Comparison of ENCODE assay signal across 8 cellular contexts in genomic region chr4:57580710-57581109, GRCh38.
"Had no signal": no experiment of that assay in that cellular context is flagged by ENCODE, and none has a peak within 500 bp of the region (broad histone marks: within the 10 kb centered on the region; RNA-seq: fewer than 3 reads in every experiment).

No MANE protein-coding gene starts in this region.

- ATAC-seq: GM12878 had no signal

- DNase-seq: GDM1, GF-D8 had no signal

- FAIRE-seq: G401.6, GM12878, GM12891, GM12892, GM18507, GM19239 had no signal

- H3K4me3 ChIP-seq: GM12878 had no signal
